In the genomic region with DNA sequence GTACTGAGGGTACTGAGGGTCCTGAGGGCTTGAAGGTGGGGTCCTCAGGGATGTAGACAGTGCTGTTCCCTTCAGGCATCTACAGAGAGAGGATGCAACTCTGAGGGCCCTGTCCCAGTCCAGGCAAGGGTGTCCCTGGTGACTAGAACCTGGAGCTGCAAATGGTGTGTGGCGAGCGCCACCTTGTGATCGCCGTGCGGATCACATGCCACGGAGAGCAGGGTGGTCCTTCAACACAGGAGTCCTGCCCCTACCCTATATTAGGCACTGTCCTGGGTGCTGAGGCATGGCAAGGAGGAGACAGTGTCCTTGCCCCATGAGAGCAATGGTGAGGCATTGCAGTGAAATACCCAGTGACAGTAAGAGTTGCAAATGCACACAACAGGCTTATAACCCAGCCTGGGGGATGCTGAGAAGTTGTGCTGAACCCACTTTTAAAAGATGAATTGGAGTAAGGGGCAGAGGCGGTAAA, we compare ENCODE assay signal across 8 cellular contexts. TPM values are rescaled to one million over a fixed set of nuclear protein-coding genes. Genes with fewer than 3 reads are reported as not detected.
DNase-seq lines count a peak whose midpoint lies in the region; ATAC-seq and TF ChIP-seq lines count a peak whose summit lies in the region.

No MANE protein-coding gene starts in this region.

- H3K4me3 ChIP-seq in AG04449 (ENCODE audit: low read depth, low read length), result no peak overlapping the region
- H3K4me3 ChIP-seq in GM12865 (ENCODE audit: low read depth, low read length), result no peak overlapping the region
- no peak overlapping the region for H3K4me3 ChIP-seq in LNCaP clone FGC (ENCODE audit: low read depth, low read length)
- H3K4me3 ChIP-seq in lower leg skin (ENCODE audit: low read depth, poor library complexity, severe bottlenecking), result no peak overlapping the region

- peaks cover 23% of the 10 kb centered on the region for H3K27me3 Mint-ChIP-seq in T-helper 2 cell treated with Interferon-gamma antibody and Interleukin-4, amounts not matched to agents 5 μg/mL and 100 μg/mL, for 36 hours (ENCODE audit: low read depth)
- peaks cover 86% of the 10 kb centered on the region for H3K27me3 Mint-ChIP-seq in neural crest cell (ENCODE audit: low read depth)

- POLR2A ChIA-PET in AG04449 (lab: Yijun Ruan, JAX), result interaction anchor here (1.0 kb wide), 1 partner anchor 114 kb away, joined by 3 read pairs; no protein-coding TSS in a partner anchor

- H3K27ac Mint-ChIP-seq in T-helper 2 cell treated with Interferon-gamma antibody and Interleukin-4, amounts not matched to agents 5 μg/mL and 100 μg/mL, for 36 hours, result no peak overlapping the region
- no peak overlapping the region for H3K27ac Mint-ChIP-seq in neural crest cell (ENCODE audit: unreplicated experiment)

- no peaks in the 10 kb centered on the region for H3K36me3 Mint-ChIP-seq in T-helper 2 cell treated with Interferon-gamma antibody and Interleukin-4, amounts not matched to agents 5 μg/mL and 100 μg/mL, for 36 hours (ENCODE audit: low read depth)
- H3K36me3 Mint-ChIP-seq in neural crest cell (ENCODE audit: low read depth), result no peaks in the 10 kb centered on the region

- WGBS in lower leg skin, 2 donors, result 5 to 12% methylated on average over 7 of the region's 7 CpGs

- ATAC-seq in GM19397 (IDR thresholded peaks at IDR 0.05; ENCODE audit: unreplicated experiment), result no peak

- H3K9me3 Mint-ChIP-seq in T-helper 2 cell treated with Interferon-gamma antibody and Interleukin-4, amounts not matched to agents 5 μg/mL and 100 μg/mL, for 36 hours, result no peaks in the 10 kb centered on the region
- no peaks in the 10 kb centered on the region for H3K9me3 Mint-ChIP-seq in neural crest cell

- DNase-seq in AG04449 (ENCODE audit: low read depth, low spot score) (no peak), GM12865 (ENCODE audit: low read depth) (peak; percentile 75), LNCaP clone FGC (ENCODE audit: low read depth) (peak; percentile 17), erythroblast (lab: John Stamatoyannopoulos, UW) (peak; percentile 54 to 69), neural crest cell (ENCODE audit: low read depth, low spot score) (peak; percentile 84), lower leg skin (ENCODE audit: low spot score in 2 of 2) (no peak)
- DNase-seq in T-helper 2 cell treated with Interferon-gamma antibody and Interleukin-4, amounts not matched to agents 5 μg/mL and 100 μg/mL, for 36 hours (ENCODE audit: low spot score), result peak; percentile 33

- TF ChIP-seq POLR2A in erythroblast (IDR thresholded peaks at IDR 0.05; ENCODE audit: low read length) (no peak), lower leg skin (IDR thresholded peaks at IDR 0.05) (no peak)

- TF ChIP-seq CTCF in AG04449 (IDR thresholded peaks at IDR 0.05; ENCODE audit: insufficient read depth, low read length, missing control alignments), result peak; percentile 88
- peak; percentile 92 for TF ChIP-seq CTCF in GM12865 (IDR thresholded peaks at IDR 0.05; ENCODE audit: insufficient read depth, low read depth, low read length, missing control alignments)
- TF ChIP-seq CTCF in LNCaP clone FGC (IDR thresholded peaks at IDR 0.05; ENCODE audit: control insufficient read depth, extremely low read depth, insufficient read depth), result peak; percentile 88
- peak; percentile 86 for TF ChIP-seq CTCF in neural crest cell (conservative IDR thresholded peaks at IDR 0.05)
- no peak for TF ChIP-seq CTCF in lower leg skin (IDR thresholded peaks at IDR 0.05)

- CTCF ChIA-PET in AG04449 (lab: Yijun Ruan, JAX), result interaction anchor here (0.6 to 5.2 kb wide), 22 partner anchors 9 to 266 kb away, joined by 3 to 156 read pairs (median 5); no protein-coding TSS in a partner anchor

- H3K4me1 Mint-ChIP-seq in T-helper 2 cell treated with Interferon-gamma antibody and Interleukin-4, amounts not matched to agents 5 μg/mL and 100 μg/mL, for 36 hours (ENCODE audit: low read depth), result no peaks in the 10 kb centered on the region
- H3K4me1 Mint-ChIP-seq in neural crest cell, result peaks cover 12% of the 10 kb centered on the region

- intact Hi-C loops in lower leg skin (cut with DNase I; ENCODE audit: low total_unique reads), result no loop called here

- no peak overlapping the region for H3K4me3 Mint-ChIP-seq in T-helper 2 cell treated with Interferon-gamma antibody and Interleukin-4, amounts not matched to agents 5 μg/mL and 100 μg/mL, for 36 hours
- no peak overlapping the region for H3K4me3 Mint-ChIP-seq in neural crest cell

RNA-seq across cellular contexts. Expression of a gene that starts 23.6 kb away (rescaled TPM):
- not detected in 2 replicates for total RNA-seq in neural crest cell
- total RNA-seq in lower leg skin, result 10 to 100 TPM in 3 of 4 donors, 1 to 10 TPM in 1; 1.3 to 29.0 (median 23.7) TPM

Comparison
In these comparisons a context has a peak if more than half of its experiments do, and no peak if none do; other contexts are left out.
1. DNase-seq: peak in GM12865 (single experiment), LNCaP clone FGC (single experiment), T-helper 2 cell treated with Interferon-gamma antibody and Interleukin-4, amounts not matched to agents 5 μg/mL and 100 μg/mL, for 36 hours (single experiment), erythroblast (2 of 2) and neural crest cell (single experiment); none in AG04449 (single experiment) and lower leg skin (0 of 2).
2. CTCF ChIP-seq: peak in AG04449 (single experiment), GM12865 (single experiment), LNCaP clone FGC (single experiment) and neural crest cell (single experiment); none in lower leg skin (0 of 3).